Comparison of ENCODE assay signal across 1 cellular context in genomic region chr4:5051692-5052423, GRCh38.
TF ChIP-seq lines count a peak whose summit lies in the region.

No MANE protein-coding gene starts in this region.

TF ChIP-seq in IMR-90, 13 proteins besides CTCF, POLR2A, EP300 and RAD21:
- TF ChIP-seq NFE2L2 (IDR thresholded peaks at IDR 0.05; ENCODE audit: low read depth, low read length) (no peak), MAFK (IDR thresholded peaks at IDR 0.05; ENCODE audit: low read depth, low read length) (no peak), MAZ (IDR thresholded peaks at IDR 0.05; ENCODE audit: borderline replicate concordance, low read depth, low read length) (no peak), RCOR1 (IDR thresholded peaks at IDR 0.05; ENCODE audit: insufficient replicate concordance, low read length) (no peak), BHLHE40 (IDR thresholded peaks at IDR 0.05; ENCODE audit: low read depth, low read length) (peak; percentile 81), FOS (IDR thresholded peaks at IDR 0.05; ENCODE audit: low read depth, low read length) (no peak), CHD1 (IDR thresholded peaks at IDR 0.05; ENCODE audit: low read depth, low read length) (no peak), CEBPB (IDR thresholded peaks at IDR 0.05; ENCODE audit: low read depth, low read length) (no peak)
